In genomic region chr1:149993181-149993580, GRCh38 we compare ENCODE assay signal across 1 cellular context.
TF ChIP-seq lines count a peak whose summit lies in the region.

No MANE protein-coding gene starts in this region.

TF ChIP-seq in SK-N-SH, 30 proteins besides CTCF, POLR2A, EP300 and RAD21 (continued from another document):
- TF ChIP-seq REST (IDR thresholded peaks at IDR 0.05; ENCODE audit: low read depth, low read length) = 0 out of 2 replicates have a peak, but pooled peaks have one; percentile 12
- TF ChIP-seq RXRA (IDR thresholded peaks at IDR 0.05; ENCODE audit: borderline replicate concordance, low read depth) = 0 out of 2 replicates have a peak, but pooled peaks have one; percentile 37
